7 cellular contexts compared by ENCODE assay signal in genomic region chr1:92291372-92291999, GRCh38. TPM values are rescaled to one million over a fixed set of nuclear protein-coding genes. Genes with fewer than 3 reads are reported as not detected.
DNase-seq lines count a peak whose midpoint lies in the region; TF ChIP-seq lines count a peak whose summit lies in the region.

No MANE protein-coding gene starts in this region.

- H3K9me3 ChIP-seq in SJCRH30 (replicated peaks) = no peaks in the 10 kb centered on the region
- no peaks in the 10 kb centered on the region for H3K9me3 ChIP-seq in ovary
- H3K9me3 ChIP-seq in effector memory CD4-positive, alpha-beta T cell (ENCODE audit: control insufficient read depth, low read length) = no peaks in the 10 kb centered on the region

- no peak overlapping the region for H3K4me3 ChIP-seq in GM06990 (replicated peaks; ENCODE audit: low read depth, low read length)
- no peak overlapping the region for H3K4me3 ChIP-seq in SJCRH30
- H3K4me3 ChIP-seq in ovary = no peak overlapping the region
- no peak overlapping the region for H3K4me3 ChIP-seq in effector memory CD4-positive, alpha-beta T cell (ENCODE audit: insufficient read depth, low read depth, low read length, poor library complexity, severe bottlenecking)

- TF ChIP-seq POLR2A in ovary (IDR thresholded peaks at IDR 0.05) = no peak

- 7 to 13% (median 8%) methylated on average over 3 of the region's 3 CpGs for WGBS in ovary, 3 donors

- no peak for DNase-seq in GM06990 (ENCODE audit: extremely low read depth, insufficient read length)
- DNase-seq in SJCRH30 = peak; percentile 7 to 62
- peak; percentile 56 for DNase-seq in fibroblast of gingiva (ENCODE audit: low read depth)
- no peak for DNase-seq in ovary
- no peak for DNase-seq in effector memory CD4-positive, alpha-beta T cell
- no peak for DNase-seq in UCSD-AML1 (lab: John Stamatoyannopoulos, UW; ENCODE audit: unreplicated experiment)

- H3K36me3 ChIP-seq in GM06990 (ENCODE audit: control insufficient read depth, insufficient read depth, low read length) (no peaks in the 10 kb centered on the region; the same call in none of the 2 replicates), SJCRH30 (peaks cover 26% of the 10 kb centered on the region), ovary (no peaks in the 10 kb centered on the region)
- no peaks in the 10 kb centered on the region for H3K36me3 ChIP-seq in effector memory CD4-positive, alpha-beta T cell (ENCODE audit: control insufficient read depth, insufficient read depth, low read length)

- intact Hi-C loops in ovary (cut with DNase I) = loop anchor here in 3 of 4 donors (10.0 kb wide), 3 partner anchors 367 to 1007 kb away; partner anchors contain the start of gene CDC7 (in 2 of the 3)

- H3K4me1 ChIP-seq in SJCRH30 = no peaks in the 10 kb centered on the region
- H3K4me1 ChIP-seq in ovary (ENCODE audit: insufficient read depth) = no peaks in the 10 kb centered on the region
- no peaks in the 10 kb centered on the region for H3K4me1 ChIP-seq in effector memory CD4-positive, alpha-beta T cell (ENCODE audit: control insufficient read depth, insufficient read depth, low read length, poor library complexity, severe bottlenecking)

- H3K27ac ChIP-seq in SJCRH30 = no peak overlapping the region
- H3K27ac ChIP-seq in ovary = no peak overlapping the region
- H3K27ac ChIP-seq in effector memory CD4-positive, alpha-beta T cell (ENCODE audit: insufficient read depth, low read length, poor library complexity, severe bottlenecking) = no peak overlapping the region

- peak; percentile 53 for TF ChIP-seq CTCF in GM06990 (IDR thresholded peaks at IDR 0.05; ENCODE audit: insufficient read depth, low read length, poor library complexity, severe bottlenecking)
- peak; percentile 87 for TF ChIP-seq CTCF in LNCAP (IDR thresholded peaks at IDR 0.05)
- peak in 2 of 3 donors; percentile 26 to 45 for TF ChIP-seq CTCF in ovary (IDR thresholded peaks at IDR 0.05)

- TF ChIP-seq EP300 in ovary (IDR thresholded peaks at IDR 0.05) = no peak

- H3K27me3 ChIP-seq in GM06990 (replicated peaks; ENCODE audit: control insufficient read depth, insufficient read depth, low read length) (no peaks in the 10 kb centered on the region), SJCRH30 (no peaks in the 10 kb centered on the region), ovary (no peaks in the 10 kb centered on the region)
- no peaks in the 10 kb centered on the region for H3K27me3 ChIP-seq in effector memory CD4-positive, alpha-beta T cell (replicated peaks; ENCODE audit: control insufficient read depth, insufficient read depth, low read length, poor library complexity, severe bottlenecking)

RNA-seq across cellular contexts. Expression of gene GLMN, which starts 7.3 kb away (rescaled TPM):
- total RNA-seq in SJCRH30 (2014; rRNA removed; shearing (Covaris generic)) = 27.0 and 28.4 TPM in 2 replicates
- 10 to 100 TPM in 4 of 7 donors, 1 to 10 TPM in 3; 4.7 to 14.6 (median 10.5) TPM for total RNA-seq in ovary
- polyA plus RNA-seq in ovary = 1 to 10 TPM; 5.5 to 7.7 TPM

RNA-seq across cellular contexts. Expression of gene RPAP2, which starts 7.4 kb away (rescaled TPM):
- total RNA-seq in SJCRH30 (2014; rRNA removed; shearing (Covaris generic)) = 23.9 and 26.4 TPM in 2 replicates
- 10 to 100 TPM in 5 of 7 donors, 1 to 10 TPM in 2; 6.3 to 46.4 (median 38.0) TPM for total RNA-seq in ovary
- polyA plus RNA-seq in ovary = 10 to 100 TPM; 11.3 to 14.8 TPM

Comparison
In these comparisons a context has a peak if more than half of its experiments do, and no peak if none do; other contexts are left out.
1. DNase-seq: peak in SJCRH30 (2 of 2) and fibroblast of gingiva (single experiment); none in GM06990 (single experiment), ovary (0 of 5), effector memory CD4-positive, alpha-beta T cell (0 of 3) and UCSD-AML1 (single experiment).
2. CTCF ChIP-seq: peak in every context shown above with its lines; median percentile 87 in LNCAP; 53 in GM06990; 36 in ovary.